ENCODE assay signal across 18 cellular contexts in genomic region chr12:18400186-18400585, GRCh38.
"Had no signal": no experiment of that assay in that cellular context is flagged by ENCODE, and none has a peak within 500 bp of the region (broad histone marks: within the 10 kb centered on the region; RNA-seq: fewer than 3 reads in every experiment).

No MANE protein-coding gene starts in this region.

- H3K27me3 ChIP-seq: pancreas, upper lobe of left lung had no signal

- H3K9me3 ChIP-seq: pancreas, upper lobe of left lung had no signal

- H3K4me3 ChIP-seq: pancreas, upper lobe of left lung had no signal

- H3K27ac ChIP-seq: epithelial cell of prostate, pancreas, upper lobe of left lung, VCaP had no signal

- DNase-seq: activated CD4-positive, alpha-beta memory T cell treated with anti-CD3 and anti-CD28 coated beads, Interleukin-2, amount 10 ng/mL, durations not matched to agents 7 days and 5 days; activated CD4-positive, alpha-beta T cell treated with anti-CD3 and anti-CD28 coated beads for 36 hours; activated gamma-delta T cell; activated T-cell treated with anti-CD3 and anti-CD28 coated beads, Interleukin-2, amount 50 U/mL, for 48 hours; anterior cingulate cortex; central memory CD4-positive, alpha-beta T cell; cortex of kidney; effector memory CD4-positive, alpha-beta T cell; immature natural killer cell; left cardiac atrium; pancreas; small intestine; stimulated activated naive CD4-positive, alpha-beta T cell treated with Interleukin-2 at 50 U/mL for 16 hours; T-helper 1 cell; upper lobe of left lung had no signal

- H3K36me3 ChIP-seq: pancreas, upper lobe of left lung had no signal

- H3K36me3 Mint-ChIP-seq: activated naive CD8-positive, alpha-beta T cell; immature natural killer cell had no signal

- H3K4me1 ChIP-seq: pancreas, upper lobe of left lung had no signal

- H3K4me3 Mint-ChIP-seq: activated CD4-positive, alpha-beta memory T cell treated with anti-CD3 and anti-CD28 coated beads, Interleukin-2, amount 10 ng/mL, durations not matched to agents 7 days and 5 days; activated CD4-positive, alpha-beta T cell treated with anti-CD3 and anti-CD28 coated beads for 36 hours; activated naive CD8-positive, alpha-beta T cell; immature natural killer cell had no signal

- H3K27ac Mint-ChIP-seq: activated CD4-positive, alpha-beta memory T cell treated with anti-CD3 and anti-CD28 coated beads, Interleukin-2, amount 10 ng/mL, durations not matched to agents 7 days and 5 days; activated CD4-positive, alpha-beta T cell treated with anti-CD3 and anti-CD28 coated beads for 36 hours; activated naive CD8-positive, alpha-beta T cell; immature natural killer cell had no signal

- H3K4me1 Mint-ChIP-seq: activated CD4-positive, alpha-beta memory T cell treated with anti-CD3 and anti-CD28 coated beads, Interleukin-2, amount 10 ng/mL, durations not matched to agents 7 days and 5 days; activated CD4-positive, alpha-beta T cell treated with anti-CD3 and anti-CD28 coated beads for 36 hours; immature natural killer cell had no signal

- H3K27me3 Mint-ChIP-seq: activated CD4-positive, alpha-beta memory T cell treated with anti-CD3 and anti-CD28 coated beads, Interleukin-2, amount 10 ng/mL, durations not matched to agents 7 days and 5 days; activated CD4-positive, alpha-beta T cell treated with anti-CD3 and anti-CD28 coated beads for 36 hours; activated naive CD8-positive, alpha-beta T cell had no signal

- H3K9me3 Mint-ChIP-seq: activated CD4-positive, alpha-beta memory T cell treated with anti-CD3 and anti-CD28 coated beads, Interleukin-2, amount 10 ng/mL, durations not matched to agents 7 days and 5 days had no signal
